In the genomic region with DNA sequence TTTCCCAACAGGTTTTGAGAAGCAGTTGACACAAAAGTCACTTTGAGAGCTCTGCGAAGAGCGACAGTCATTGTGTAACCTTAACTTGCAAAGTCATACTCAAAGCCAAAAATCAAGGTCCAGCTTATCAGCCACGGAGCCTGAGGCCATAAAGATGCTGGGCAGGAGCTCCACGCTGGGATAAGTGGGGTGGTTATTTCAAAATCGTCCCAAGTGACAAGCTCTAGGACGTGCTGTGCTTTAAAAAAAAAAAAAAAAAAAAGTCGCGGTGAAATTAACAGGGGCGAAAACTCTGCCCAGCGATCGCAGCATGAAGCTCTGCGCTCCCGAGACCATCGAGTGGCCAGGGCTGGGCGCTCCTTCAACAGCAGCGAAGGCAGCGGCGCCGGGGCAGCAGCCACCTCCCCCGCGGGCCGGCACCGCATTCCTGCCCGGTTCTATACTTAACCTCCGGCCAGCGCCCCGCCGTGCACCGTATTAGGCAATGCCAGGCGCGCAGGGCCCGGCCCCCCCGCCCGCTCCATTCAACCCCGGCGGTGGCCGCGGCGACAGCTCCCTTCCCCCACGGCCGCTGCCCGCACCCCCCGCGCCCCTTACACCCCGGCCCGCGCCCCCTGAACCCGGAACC, we compare ENCODE assay signal across 1 cellular context.
TF ChIP-seq lines count a peak whose summit lies in the region.

No MANE protein-coding gene starts in this region.

TF ChIP-seq in HCT116, 20 proteins besides CTCF, POLR2A, EP300 and RAD21:
- TF ChIP-seq ZFX (IDR thresholded peaks at IDR 0.05) (0 out of 2 replicates have a peak, but pooled peaks have one; percentile 26), ELF1 (IDR thresholded peaks at IDR 0.05; ENCODE audit: borderline replicate concordance, low read depth) (no peak), SRF (IDR thresholded peaks at IDR 0.05; ENCODE audit: low read depth) (peak; percentile 89), CEBPB (IDR thresholded peaks at IDR 0.05; ENCODE audit: low read depth) (peak; percentile 74; the same call in 1 of the 2 replicates)
TF ChIP-seq in HCT116: peak in this region for 3.
